In genomic region chr3:179969525-179969924, GRCh38 we compare ENCODE assay signal across 10 cellular contexts.
DNase-seq lines count a peak whose midpoint lies in the region; ATAC-seq and TF ChIP-seq lines count a peak whose summit lies in the region.
"Had no signal": no experiment of that assay in that cellular context is flagged by ENCODE, and none has a peak within 500 bp of the region (broad histone marks: within the 10 kb centered on the region; RNA-seq: fewer than 3 reads in every experiment).

No MANE protein-coding gene starts in this region.

- no peak overlapping the region for H3K4me3 Mint-ChIP-seq in activated CD4-positive, alpha-beta T cell treated with anti-CD3 and anti-CD28 coated beads, Interleukin-2, amount 10 ng/mL, durations not matched to agents 7 days and 5 days
- H3K4me3 Mint-ChIP-seq: stimulated activated naive CD8-positive, alpha-beta T cell treated with anti-CD3 and anti-CD28 coated beads, Interleukin-15, Interleukin-2, amounts not matched to agents 100 ng/mL and 50 ng/mL, for 24 hours had no signal

- no peaks in the 10 kb centered on the region for H3K9me3 ChIP-seq in GM23248 (ENCODE audit: low read depth)

- 15 to 23% methylated on average over 2 of the region's 2 CpGs for WGBS in GM23248 (ENCODE audit: low coverage in 1 of 2, low lambda C conversion rate in 2 of 2, missing lambda C conversion rate in 2 of 2), 2 experiments

- ATAC-seq in GM21367 (IDR thresholded peaks at IDR 0.05; ENCODE audit: unreplicated experiment) (no peak), HG03280 (IDR thresholded peaks at IDR 0.05; ENCODE audit: unreplicated experiment) (no peak)

- H3K27ac ChIP-seq in GM23248, result no peak overlapping the region
- H3K27ac ChIP-seq: VCaP had no signal

- no peaks in the 10 kb centered on the region for H3K4me1 ChIP-seq in GM23248 (ENCODE audit: insufficient read depth)

- POLR2A ChIA-PET in activated CD4-positive, alpha-beta T cell treated with anti-CD3 and anti-CD28 coated beads, Interleukin-2, amount 10 ng/mL, durations not matched to agents 7 days and 5 days (lab: Charles Lee), result no interaction called here

- H3K27me3 ChIP-seq in GM23248 (replicated peaks; ENCODE audit: insufficient read depth), result no peaks in the 10 kb centered on the region

- H3K36me3 ChIP-seq in GM23248 (ENCODE audit: low read depth), result no peaks in the 10 kb centered on the region

- H3K27ac Mint-ChIP-seq in activated CD4-positive, alpha-beta T cell treated with anti-CD3 and anti-CD28 coated beads, Interleukin-2, amount 10 ng/mL, durations not matched to agents 7 days and 5 days, result no peak overlapping the region
- H3K27ac Mint-ChIP-seq: stimulated activated naive CD8-positive, alpha-beta T cell treated with anti-CD3 and anti-CD28 coated beads, Interleukin-15, Interleukin-2, amounts not matched to agents 100 ng/mL and 50 ng/mL, for 24 hours had no signal

- H3K27me3 Mint-ChIP-seq in activated CD4-positive, alpha-beta T cell treated with anti-CD3 and anti-CD28 coated beads, Interleukin-2, amount 10 ng/mL, durations not matched to agents 7 days and 5 days, result peaks cover 8% of the 10 kb centered on the region

- no peak overlapping the region for H3K9ac ChIP-seq in GM23248

- H3K79me2 ChIP-seq in GM23248 (ENCODE audit: insufficient read depth), result no peaks in the 10 kb centered on the region

- H4K20me1 ChIP-seq in GM23248 (ENCODE audit: insufficient read depth), result no peaks in the 10 kb centered on the region

- H3K4me1 Mint-ChIP-seq in activated CD4-positive, alpha-beta T cell treated with anti-CD3 and anti-CD28 coated beads, Interleukin-2, amount 10 ng/mL, durations not matched to agents 7 days and 5 days, result peaks cover 13% of the 10 kb centered on the region

- no peaks in the 10 kb centered on the region for H3F3A ChIP-seq in GM23248 (ENCODE audit: insufficient read depth)

- DNase-seq in AG10803 (ENCODE audit: low read depth) (peak; percentile 7), GM23248 (peak; percentile 34), NCI-H460 (ENCODE audit: extremely low read depth, low read depth) (peak; percentile 36), dermis microvascular lymphatic vessel endothelial cell (ENCODE audit: low read depth in 2 of 2) (peak; percentile 3 to 31), superior temporal gyrus (ENCODE audit: extremely low spot score) (no peak)
- DNase-seq in activated CD4-positive, alpha-beta T cell treated with anti-CD3 and anti-CD28 coated beads, Interleukin-2, amount 10 ng/mL, durations not matched to agents 7 days and 5 days, result no peak

- H3K4me3 ChIP-seq in AG10803 (ENCODE audit: low read length), result no peak overlapping the region
- H3K4me3 ChIP-seq in GM23248, result no peak overlapping the region

- no peak overlapping the region for H2AFZ ChIP-seq in GM23248

- no peak for TF ChIP-seq CTCF in AG10803 (conservative IDR thresholded peaks at IDR 0.05; ENCODE audit: low read length)

- H3K9me3 Mint-ChIP-seq in activated CD4-positive, alpha-beta T cell treated with anti-CD3 and anti-CD28 coated beads, Interleukin-2, amount 10 ng/mL, durations not matched to agents 7 days and 5 days, result peaks cover 2% of the 10 kb centered on the region
- H3K9me3 Mint-ChIP-seq: stimulated activated naive CD8-positive, alpha-beta T cell treated with anti-CD3 and anti-CD28 coated beads, Interleukin-15, Interleukin-2, amounts not matched to agents 100 ng/mL and 50 ng/mL, for 24 hours had no signal

- in situ Hi-C loops in GM23248 (cut with MboI), result no loop called here

- no peak overlapping the region for H3K4me2 ChIP-seq in GM23248 (ENCODE audit: unreplicated experiment)

- no peaks in the 10 kb centered on the region for H3K9me2 ChIP-seq in GM23248 (ENCODE audit: insufficient read depth)

- no peaks in the 10 kb centered on the region for H3K36me3 Mint-ChIP-seq in activated CD4-positive, alpha-beta T cell treated with anti-CD3 and anti-CD28 coated beads, Interleukin-2, amount 10 ng/mL, durations not matched to agents 7 days and 5 days (ENCODE audit: low read depth)

- CTCF ChIA-PET in activated CD4-positive, alpha-beta T cell treated with anti-CD3 and anti-CD28 coated beads, Interleukin-2, amount 10 ng/mL, durations not matched to agents 7 days and 5 days (lab: Charles Lee), result no interaction called here

Comparison
In these comparisons a context has a peak if more than half of its experiments do, and no peak if none do; other contexts are left out.
1. DNase-seq: peak in AG10803 (single experiment), GM23248 (single experiment), NCI-H460 (single experiment) and dermis microvascular lymphatic vessel endothelial cell (2 of 2); none in activated CD4-positive, alpha-beta T cell treated with anti-CD3 and anti-CD28 coated beads, Interleukin-2, amount 10 ng/mL, durations not matched to agents 7 days and 5 days (single experiment) and superior temporal gyrus (single experiment).